1 cellular context compared by ENCODE assay signal in genomic region chr7:30093351-30094019, GRCh38.
A peak's percentile ranks its signal among the peaks of the same experiment; 100 is the strongest.
TF ChIP-seq lines count a peak whose summit lies in the region.

No MANE protein-coding gene starts in this region.

TF ChIP-seq in IMR-90, 13 proteins besides CTCF, POLR2A, EP300 and RAD21:
- TF ChIP-seq CEBPB (IDR thresholded peaks at IDR 0.05; ENCODE audit: low read depth, low read length) (peak; percentile 68), RCOR1 (IDR thresholded peaks at IDR 0.05; ENCODE audit: insufficient replicate concordance, low read length) (no peak), BHLHE40 (IDR thresholded peaks at IDR 0.05; ENCODE audit: low read depth, low read length) (no peak), CHD1 (IDR thresholded peaks at IDR 0.05; ENCODE audit: low read depth, low read length) (no peak)
- TF ChIP-seq, protein P1, sequence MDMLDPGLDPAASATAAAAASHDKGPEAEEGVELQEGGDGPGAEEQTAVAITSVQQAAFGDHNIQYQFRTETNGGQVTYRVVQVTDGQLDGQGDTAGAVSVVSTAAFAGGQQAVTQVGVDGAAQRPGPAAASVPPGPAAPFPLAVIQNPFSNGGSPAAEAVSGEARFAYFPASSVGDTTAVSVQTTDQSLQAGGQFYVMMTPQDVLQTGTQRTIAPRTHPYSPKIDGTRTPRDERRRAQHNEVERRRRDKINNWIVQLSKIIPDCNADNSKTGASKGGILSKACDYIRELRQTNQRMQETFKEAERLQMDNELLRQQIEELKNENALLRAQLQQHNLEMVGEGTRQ (IDR thresholded peaks at IDR 0.05; ENCODE audit: low read depth, low read length) = no peak
TF ChIP-seq in IMR-90: peak in this region for 1.
